Comparison of ENCODE assay signal across 1 cellular context in the genomic region with DNA sequence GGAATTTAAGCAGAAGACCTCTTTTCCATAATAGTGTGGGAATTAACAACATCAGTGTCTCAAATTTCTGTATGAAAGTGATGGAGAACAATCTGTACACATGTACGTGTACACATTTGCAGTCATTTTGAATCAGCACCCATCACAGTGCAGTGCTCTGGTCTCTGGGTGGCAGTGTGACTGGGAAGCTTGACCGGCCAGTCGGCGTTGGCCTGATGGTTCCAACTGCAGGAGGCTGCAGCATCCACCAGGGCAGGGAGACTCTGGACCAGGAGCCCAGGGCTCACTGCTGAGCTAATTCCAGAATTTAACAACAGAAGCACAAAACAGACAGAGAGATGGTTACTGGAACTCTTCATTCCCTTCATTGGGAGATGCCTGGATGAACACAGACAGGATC.
TF ChIP-seq lines count a peak whose summit lies in the region.

No MANE protein-coding gene starts in this region.

TF ChIP-seq in HCT116, 20 proteins besides CTCF, POLR2A, EP300 and RAD21:
- TF ChIP-seq, protein P1, sequence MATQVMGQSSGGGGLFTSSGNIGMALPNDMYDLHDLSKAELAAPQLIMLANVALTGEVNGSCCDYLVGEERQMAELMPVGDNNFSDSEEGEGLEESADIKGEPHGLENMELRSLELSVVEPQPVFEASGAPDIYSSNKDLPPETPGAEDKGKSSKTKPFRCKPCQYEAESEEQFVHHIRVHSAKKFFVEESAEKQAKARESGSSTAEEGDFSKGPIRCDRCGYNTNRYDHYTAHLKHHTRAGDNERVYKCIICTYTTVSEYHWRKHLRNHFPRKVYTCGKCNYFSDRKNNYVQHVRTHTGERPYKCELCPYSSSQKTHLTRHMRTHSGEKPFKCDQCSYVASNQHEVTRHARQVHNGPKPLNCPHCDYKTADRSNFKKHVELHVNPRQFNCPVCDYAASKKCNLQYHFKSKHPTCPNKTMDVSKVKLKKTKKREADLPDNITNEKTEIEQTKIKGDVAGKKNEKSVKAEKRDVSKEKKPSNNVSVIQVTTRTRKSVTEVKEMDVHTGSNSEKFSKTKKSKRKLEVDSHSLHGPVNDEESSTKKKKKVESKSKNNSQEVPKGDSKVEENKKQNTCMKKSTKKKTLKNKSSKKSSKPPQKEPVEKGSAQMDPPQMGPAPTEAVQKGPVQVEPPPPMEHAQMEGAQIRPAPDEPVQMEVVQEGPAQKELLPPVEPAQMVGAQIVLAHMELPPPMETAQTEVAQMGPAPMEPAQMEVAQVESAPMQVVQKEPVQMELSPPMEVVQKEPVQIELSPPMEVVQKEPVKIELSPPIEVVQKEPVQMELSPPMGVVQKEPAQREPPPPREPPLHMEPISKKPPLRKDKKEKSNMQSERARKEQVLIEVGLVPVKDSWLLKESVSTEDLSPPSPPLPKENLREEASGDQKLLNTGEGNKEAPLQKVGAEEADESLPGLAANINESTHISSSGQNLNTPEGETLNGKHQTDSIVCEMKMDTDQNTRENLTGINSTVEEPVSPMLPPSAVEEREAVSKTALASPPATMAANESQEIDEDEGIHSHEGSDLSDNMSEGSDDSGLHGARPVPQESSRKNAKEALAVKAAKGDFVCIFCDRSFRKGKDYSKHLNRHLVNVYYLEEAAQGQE (IDR thresholded peaks at IDR 0.05; ENCODE audit: low read depth), result no peak
- TF ChIP-seq ZFX (IDR thresholded peaks at IDR 0.05), result no peak
- TF ChIP-seq, protein P2, sequence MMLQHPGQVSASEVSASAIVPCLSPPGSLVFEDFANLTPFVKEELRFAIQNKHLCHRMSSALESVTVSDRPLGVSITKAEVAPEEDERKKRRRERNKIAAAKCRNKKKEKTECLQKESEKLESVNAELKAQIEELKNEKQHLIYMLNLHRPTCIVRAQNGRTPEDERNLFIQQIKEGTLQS (IDR thresholded peaks at IDR 0.05), result no peak
- no peak for TF ChIP-seq TCF7L2 (IDR thresholded peaks at IDR 0.05; ENCODE audit: borderline replicate concordance, extremely low read depth, insufficient read depth, insufficient read length)
- TF ChIP-seq YY1 (IDR thresholded peaks at IDR 0.05; ENCODE audit: extremely low read depth, insufficient replicate concordance, low read depth, low read length), result no peak
- TF ChIP-seq JUND (IDR thresholded peaks at IDR 0.05), result no peak
- no peak for TF ChIP-seq FOSL1 (IDR thresholded peaks at IDR 0.05; ENCODE audit: low read depth)
- no peak for TF ChIP-seq ZNF274 (IDR thresholded peaks at IDR 0.05; ENCODE audit: low read depth, low read length)
- TF ChIP-seq, protein P3, sequence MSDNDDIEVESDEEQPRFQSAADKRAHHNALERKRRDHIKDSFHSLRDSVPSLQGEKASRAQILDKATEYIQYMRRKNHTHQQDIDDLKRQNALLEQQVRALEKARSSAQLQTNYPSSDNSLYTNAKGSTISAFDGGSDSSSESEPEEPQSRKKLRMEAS (IDR thresholded peaks at IDR 0.05), result no peak
- no peak for TF ChIP-seq EGR1 (IDR thresholded peaks at IDR 0.05; ENCODE audit: low read depth)
- no peak for TF ChIP-seq CBX3 (IDR thresholded peaks at IDR 0.05; ENCODE audit: low read depth)
- TF ChIP-seq SP1 (IDR thresholded peaks at IDR 0.05; ENCODE audit: low read depth), result no peak
- TF ChIP-seq SIN3A (IDR thresholded peaks at IDR 0.05; ENCODE audit: low read depth), result no peak
- TF ChIP-seq CEBPB (IDR thresholded peaks at IDR 0.05; ENCODE audit: low read depth), result no peak
- TF ChIP-seq POLR2AphosphoS5 (IDR thresholded peaks at IDR 0.05; ENCODE audit: low read depth, low read length), result no peak
- no peak for TF ChIP-seq ELF1 (IDR thresholded peaks at IDR 0.05; ENCODE audit: borderline replicate concordance, low read depth)
- no peak for TF ChIP-seq SRF (IDR thresholded peaks at IDR 0.05; ENCODE audit: low read depth)
